1 cellular context compared by ENCODE assay signal in the genomic region with DNA sequence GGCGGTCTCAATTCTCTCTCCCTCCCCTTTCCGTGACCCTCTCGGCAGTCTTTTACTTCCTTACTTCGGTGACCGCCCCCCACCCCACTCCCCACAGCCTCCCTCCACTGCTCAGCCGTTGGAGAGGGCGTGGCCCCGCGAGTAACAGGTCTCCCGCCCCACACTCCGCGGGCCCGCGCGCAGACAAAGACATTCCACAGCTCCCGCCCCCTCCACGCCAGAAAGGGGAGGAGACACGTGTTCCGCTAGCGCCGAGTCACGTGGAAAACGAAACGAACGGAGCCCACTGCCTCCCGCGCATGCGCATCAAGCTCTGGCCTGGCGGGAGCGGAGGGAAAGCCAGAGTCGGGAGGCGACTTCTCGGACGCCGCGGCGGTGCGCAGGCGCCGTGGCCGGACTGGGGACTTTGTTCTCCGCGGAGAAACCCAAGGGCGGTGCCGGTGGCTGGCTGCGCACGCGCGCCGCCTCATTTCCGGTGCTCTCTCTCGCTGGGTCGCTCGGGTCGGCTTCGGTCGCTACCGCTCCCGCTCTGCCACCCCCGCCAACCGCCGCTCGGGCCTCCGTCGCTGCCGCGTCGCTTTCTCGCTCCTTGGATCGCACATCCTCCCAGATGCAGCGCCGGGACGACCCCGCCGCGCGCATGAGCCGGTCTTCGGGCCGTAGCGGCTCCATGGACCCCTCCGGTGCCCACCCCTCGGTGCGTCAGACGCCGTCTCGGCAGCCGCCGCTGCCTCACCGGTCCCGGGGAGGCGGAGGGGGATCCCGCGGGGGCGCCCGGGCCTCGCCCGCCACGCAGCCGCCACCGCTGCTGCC.
A peak's percentile ranks its signal among the peaks of the same experiment; 100 is the strongest.
TF ChIP-seq lines count a peak whose summit lies in the region.

A gene with protein sequence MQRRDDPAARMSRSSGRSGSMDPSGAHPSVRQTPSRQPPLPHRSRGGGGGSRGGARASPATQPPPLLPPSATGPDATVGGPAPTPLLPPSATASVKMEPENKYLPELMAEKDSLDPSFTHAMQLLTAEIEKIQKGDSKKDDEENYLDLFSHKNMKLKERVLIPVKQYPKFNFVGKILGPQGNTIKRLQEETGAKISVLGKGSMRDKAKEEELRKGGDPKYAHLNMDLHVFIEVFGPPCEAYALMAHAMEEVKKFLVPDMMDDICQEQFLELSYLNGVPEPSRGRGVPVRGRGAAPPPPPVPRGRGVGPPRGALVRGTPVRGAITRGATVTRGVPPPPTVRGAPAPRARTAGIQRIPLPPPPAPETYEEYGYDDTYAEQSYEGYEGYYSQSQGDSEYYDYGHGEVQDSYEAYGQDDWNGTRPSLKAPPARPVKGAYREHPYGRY (plus strand): TSS at position 483 of the 813 bp plus-strand sequence. CDS start 128 bp downstream, at position 611.

TF ChIP-seq in H1, 55 proteins besides CTCF, POLR2A, EP300 and RAD21 (continued from another document):
- TF ChIP-seq SIN3A (conservative IDR thresholded peaks at IDR 0.05 in 1 of 2, IDR thresholded peaks at IDR 0.05 in 1 of 2; ENCODE audit: low read depth in 1 of 2, low read length in 2 of 2) (peak; percentile 5 to 69; a peak in 1 of 4 replicates), JUND (IDR thresholded peaks at IDR 0.05; ENCODE audit: low read length) (no peak), POLR2AphosphoS5 (IDR thresholded peaks at IDR 0.05; ENCODE audit: low read depth, low read length) (peak; percentile 37; the same call in 1 of the 2 replicates), PHF8 (conservative IDR thresholded peaks at IDR 0.05; ENCODE audit: low read depth, low read length) (peak; percentile 86), YY1 (IDR thresholded peaks at IDR 0.05; ENCODE audit: low read depth, low read length) (no peak), SP2 (IDR thresholded peaks at IDR 0.05; ENCODE audit: low read length) (no peak), CHD1 (IDR thresholded peaks at IDR 0.05; ENCODE audit: low read depth, low read length) (no peak), SP1 (IDR thresholded peaks at IDR 0.05; ENCODE audit: low read depth, low read length) (no peak), RFX5 (IDR thresholded peaks at IDR 0.05; ENCODE audit: borderline replicate concordance, low read depth, low read length) (no peak), SUZ12 (IDR thresholded peaks at IDR 0.05; ENCODE audit: low read length) (no peak), KDM4A (IDR thresholded peaks at IDR 0.05; ENCODE audit: low read depth, low read length, severe bottlenecking) (peak; percentile 86), ATF3 (IDR thresholded peaks at IDR 0.05; ENCODE audit: insufficient read depth, low read depth, low read length) (peak; percentile 73; the same call in 1 of the 2 replicates), CREB1 (IDR thresholded peaks at IDR 0.05) (no peak; the same call in 1 of the 2 replicates), KDM5A (IDR thresholded peaks at IDR 0.05; ENCODE audit: low read length) (no peak), ZNF274 (IDR thresholded peaks at IDR 0.05; ENCODE audit: borderline replicate concordance, extremely low read depth, low read length) (no peak), KDM1A (IDR thresholded peaks at IDR 0.05; ENCODE audit: borderline replicate concordance, low read length) (peak; percentile 56; the same call in 1 of the 2 replicates), EGR1 (IDR thresholded peaks at IDR 0.05; ENCODE audit: borderline replicate concordance, low read depth, low read length) (peak; percentile 62; the same call in 1 of the 2 replicates), SP4 (IDR thresholded peaks at IDR 0.05; ENCODE audit: low read length) (peak; percentile 92; the same call in 1 of the 2 replicates), GABPA (IDR thresholded peaks at IDR 0.05; ENCODE audit: borderline replicate concordance, insufficient read depth, low read length) (no peak), SAP30 (IDR thresholded peaks at IDR 0.05; ENCODE audit: insufficient read depth, insufficient replicate concordance, low read length) (no peak), CHD2 (IDR thresholded peaks at IDR 0.05; ENCODE audit: low read length) (no peak), BACH1 (IDR thresholded peaks at IDR 0.05; ENCODE audit: low read length) (peak; percentile 92), MAX (IDR thresholded peaks at IDR 0.05) (peak; percentile 97), SIX5 (IDR thresholded peaks at IDR 0.05; ENCODE audit: low read depth, low read length) (no peak), BRCA1 (IDR thresholded peaks at IDR 0.05; ENCODE audit: low read depth, low read length) (no peak), CTBP2 (IDR thresholded peaks at IDR 0.05; ENCODE audit: borderline replicate concordance, insufficient read depth, insufficient read length, low read length) (no peak), RXRA (IDR thresholded peaks at IDR 0.05; ENCODE audit: insufficient read depth, low read depth, low read length) (no peak), CEBPB (IDR thresholded peaks at IDR 0.05; ENCODE audit: low read depth, low read length) (no peak), CHD7 (IDR thresholded peaks at IDR 0.05; ENCODE audit: insufficient replicate concordance, low read length) (no peak), FOSL1 (IDR thresholded peaks at IDR 0.05; ENCODE audit: insufficient read depth, low read depth, low read length) (no peak), GTF2F1 (IDR thresholded peaks at IDR 0.05; ENCODE audit: borderline replicate concordance, low read depth, low read length) (peak; percentile 31; the same call in 1 of the 2 replicates), TAF7 (optimal IDR thresholded peaks at IDR 0.05; ENCODE audit: borderline replicate concordance, low read depth, low read length) (peak; percentile 68), NANOG (IDR thresholded peaks at IDR 0.05; ENCODE audit: insufficient read depth, low read depth, low read length, poor library complexity, severe bottlenecking) (no peak), TBP (IDR thresholded peaks at IDR 0.05; ENCODE audit: low read depth, low read length) (peak; percentile 62; the same call in 1 of the 2 replicates), HDAC2 (IDR thresholded peaks at IDR 0.05; ENCODE audit: borderline replicate concordance in 1 of 2, low read depth in 2 of 2, low read length in 2 of 2) (peak; percentile 89 to 95), ASH2L (IDR thresholded peaks at IDR 0.05; ENCODE audit: low read length) (peak; percentile 69), SRF (IDR thresholded peaks at IDR 0.05; ENCODE audit: low read depth, low read length) (no peak), TCF12 (IDR thresholded peaks at IDR 0.05; ENCODE audit: low read depth, low read length) (no peak)
- TF ChIP-seq, protein P1, sequence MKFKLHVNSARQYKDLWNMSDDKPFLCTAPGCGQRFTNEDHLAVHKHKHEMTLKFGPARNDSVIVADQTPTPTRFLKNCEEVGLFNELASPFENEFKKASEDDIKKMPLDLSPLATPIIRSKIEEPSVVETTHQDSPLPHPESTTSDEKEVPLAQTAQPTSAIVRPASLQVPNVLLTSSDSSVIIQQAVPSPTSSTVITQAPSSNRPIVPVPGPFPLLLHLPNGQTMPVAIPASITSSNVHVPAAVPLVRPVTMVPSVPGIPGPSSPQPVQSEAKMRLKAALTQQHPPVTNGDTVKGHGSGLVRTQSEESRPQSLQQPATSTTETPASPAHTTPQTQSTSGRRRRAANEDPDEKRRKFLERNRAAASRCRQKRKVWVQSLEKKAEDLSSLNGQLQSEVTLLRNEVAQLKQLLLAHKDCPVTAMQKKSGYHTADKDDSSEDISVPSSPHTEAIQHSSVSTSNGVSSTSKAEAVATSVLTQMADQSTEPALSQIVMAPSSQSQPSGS (IDR thresholded peaks at IDR 0.05; ENCODE audit: low read length): no peak
- TF ChIP-seq, protein P2, sequence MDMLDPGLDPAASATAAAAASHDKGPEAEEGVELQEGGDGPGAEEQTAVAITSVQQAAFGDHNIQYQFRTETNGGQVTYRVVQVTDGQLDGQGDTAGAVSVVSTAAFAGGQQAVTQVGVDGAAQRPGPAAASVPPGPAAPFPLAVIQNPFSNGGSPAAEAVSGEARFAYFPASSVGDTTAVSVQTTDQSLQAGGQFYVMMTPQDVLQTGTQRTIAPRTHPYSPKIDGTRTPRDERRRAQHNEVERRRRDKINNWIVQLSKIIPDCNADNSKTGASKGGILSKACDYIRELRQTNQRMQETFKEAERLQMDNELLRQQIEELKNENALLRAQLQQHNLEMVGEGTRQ (IDR thresholded peaks at IDR 0.05; ENCODE audit: low read length): peak; percentile 89
- TF ChIP-seq, protein P3, sequence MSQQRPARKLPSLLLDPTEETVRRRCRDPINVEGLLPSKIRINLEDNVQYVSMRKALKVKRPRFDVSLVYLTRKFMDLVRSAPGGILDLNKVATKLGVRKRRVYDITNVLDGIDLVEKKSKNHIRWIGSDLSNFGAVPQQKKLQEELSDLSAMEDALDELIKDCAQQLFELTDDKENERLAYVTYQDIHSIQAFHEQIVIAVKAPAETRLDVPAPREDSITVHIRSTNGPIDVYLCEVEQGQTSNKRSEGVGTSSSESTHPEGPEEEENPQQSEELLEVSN (IDR thresholded peaks at IDR 0.05): peak; percentile 82
TF ChIP-seq in H1: peak in this region for 20.
